ENCODE assay signal across 8 cellular contexts in genomic region chr7:107890962-107891618, GRCh38. TPM values are rescaled to one million over a fixed set of nuclear protein-coding genes. Genes with fewer than 3 reads are reported as not detected.
DNase-seq lines count a peak whose midpoint lies in the region; TF ChIP-seq lines count a peak whose summit lies in the region.

Gene DLD, plus strand, starts transcription at chr7:107891183. Its CDS starts 68 bp downstream, at chr7:107891251.

- H3K4me3 Mint-ChIP-seq in neural progenitor cell = peak within 1 kb of the TSS; percentile 99

- H3K9me3 Mint-ChIP-seq in neural progenitor cell = no peaks in the 10 kb centered on the region

- H3K27me3 ChIP-seq in H7 (ENCODE audit: control insufficient read depth, insufficient read depth, low read length) = no peaks in the 10 kb centered on the region; the same call in 1 of the 2 replicates
- no peaks in the 10 kb centered on the region for H3K27me3 ChIP-seq in MG63
- H3K27me3 ChIP-seq in neural progenitor cell = no peaks in the 10 kb centered on the region

- TF ChIP-seq CTCF in fibroblast of villous mesenchyme (IDR thresholded peaks at IDR 0.05; ENCODE audit: insufficient read depth, low read depth, low read length) (no peak), neural progenitor cell (IDR thresholded peaks at IDR 0.05) (no peak)

- peak within 1 kb of the TSS; percentile 97 for H3K27ac Mint-ChIP-seq in neural progenitor cell

- H3K4me1 ChIP-seq in neural progenitor cell = peaks cover 15% of the 10 kb centered on the region

- no peaks in the 10 kb centered on the region for H3K9me3 ChIP-seq in MG63
- H3K9me3 ChIP-seq in neural progenitor cell (ENCODE audit: low read depth) = no peaks in the 10 kb centered on the region

- peaks cover 18% of the 10 kb centered on the region for H3K36me3 Mint-ChIP-seq in neural progenitor cell

- H3K27ac ChIP-seq in neural progenitor cell = peak within 1 kb of the TSS; percentile 29

- H3K79me2 ChIP-seq in neural progenitor cell (ENCODE audit: low read depth) = peaks cover 49% of the 10 kb centered on the region

- H3K36me3 ChIP-seq in H7 (replicated peaks; ENCODE audit: control insufficient read depth, insufficient read depth, low read length) = peaks cover 6% of the 10 kb centered on the region
- H3K36me3 ChIP-seq in MG63 = peaks cover 5% of the 10 kb centered on the region
- no peaks in the 10 kb centered on the region for H3K36me3 ChIP-seq in neural progenitor cell

- H3K9ac ChIP-seq in neural progenitor cell = peak within 1 kb of the TSS; percentile 38

- peaks cover 26% of the 10 kb centered on the region for H3K4me1 Mint-ChIP-seq in neural progenitor cell

- DNase-seq in ELF-1 (ENCODE audit: low read depth, low spot score) = peak; percentile 95
- peak; percentile 94 for DNase-seq in H7
- peak; percentile 89 for DNase-seq in MG63
- peak; percentile 50 for DNase-seq in SIG-M5 (lab: John Stamatoyannopoulos, UW)
- DNase-seq in activated gamma-delta T cell (lab: John Stamatoyannopoulos, UW) = peak; percentile 91
- peak; percentile 90 for DNase-seq in fibroblast of villous mesenchyme (ENCODE audit: low read depth)
- DNase-seq in neural progenitor cell (ENCODE audit: low spot score) = peak; percentile 96
- peak; percentile 79 for DNase-seq in stromal cell of bone marrow (ENCODE audit: low read depth)

- no peaks in the 10 kb centered on the region for H3K27me3 Mint-ChIP-seq in neural progenitor cell (ENCODE audit: insufficient read depth, low read depth)

- H2AFZ ChIP-seq in neural progenitor cell (replicated peaks) = peak within 1 kb of the TSS; percentile 58

- peak within 1 kb of the TSS; percentile 90 for H3K4me2 ChIP-seq in neural progenitor cell

- H3K4me3 ChIP-seq in H7 (ENCODE audit: insufficient read depth, low read depth, low read length) = peak within 1 kb of the TSS; percentile 86
- H3K4me3 ChIP-seq in MG63 = peak within 1 kb of the TSS; percentile 79
- H3K4me3 ChIP-seq in fibroblast of villous mesenchyme (ENCODE audit: low read depth, low read length) = peak within 1 kb of the TSS; percentile 81
- peak within 1 kb of the TSS; percentile 64 for H3K4me3 ChIP-seq in neural progenitor cell

- no peaks in the 10 kb centered on the region for H3F3A ChIP-seq in neural progenitor cell (ENCODE audit: low read depth)

- peaks cover 47% of the 10 kb centered on the region for H4K20me1 ChIP-seq in neural progenitor cell (ENCODE audit: low read depth)

RNA-seq across cellular contexts. Expression of gene DLD, which starts in this region (rescaled TPM):
- total RNA-seq in H7 (2014; rRNA removed; shearing (Covaris generic)) = 58.5 and 65.1 TPM in 2 replicates
- total RNA-seq in MG63 (2014; rRNA removed; shearing (Covaris generic); ENCODE audit: low replicate concordance) = 8.7 and 44.3 TPM in 2 replicates
- 51.5 and 63.9 TPM in 2 replicates for total RNA-seq in fibroblast of villous mesenchyme
- 136 and 186 TPM in 2 replicates for total RNA-seq in neural progenitor cell (ENCODE audit: low replicate concordance)

Comparison
In these comparisons a context has a peak if more than half of its experiments do, and no peak if none do; other contexts are left out.
1. Peak in every context shown above with its lines: DNase-seq, H3K4me3 ChIP-seq and H3K27ac ChIP-seq.